In the genomic region with DNA sequence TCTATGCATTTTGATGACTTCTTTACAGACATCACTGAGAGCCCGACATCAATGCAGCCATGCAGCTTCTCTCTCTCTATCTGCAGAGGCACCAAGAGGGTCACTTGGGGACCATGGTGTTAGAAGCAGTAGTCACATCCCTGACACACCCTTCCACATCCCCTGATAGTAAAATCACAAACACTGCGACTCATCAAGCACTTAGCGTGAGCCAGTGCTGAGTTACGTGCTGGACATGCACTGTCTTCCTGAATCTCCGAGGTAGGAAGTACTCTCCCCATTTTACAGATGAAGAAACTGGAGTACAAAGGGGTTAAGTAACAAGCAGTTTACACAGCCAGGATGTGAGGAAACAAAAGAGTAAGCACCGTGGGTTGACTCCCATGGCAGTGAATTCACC, we compare ENCODE assay signal across 20 cellular contexts.
"Had no signal": no experiment of that assay in that cellular context is flagged by ENCODE, and none has a peak within 500 bp of the region (broad histone marks: within the 10 kb centered on the region; RNA-seq: fewer than 3 reads in every experiment).

No MANE protein-coding gene starts in this region.

- H3K9me3 ChIP-seq: gastrocnemius medialis, pancreas, right lobe of liver, thoracic aorta had no signal

- H3K4me1 ChIP-seq: pancreas, right lobe of liver had no signal

- H3K27me3 Mint-ChIP-seq: activated naive CD8-positive, alpha-beta T cell treated with anti-CD3 and anti-CD28 coated beads, Interleukin-2, amount 50 U/mL, for 24 hours; T-cell had no signal

- H3K36me3 Mint-ChIP-seq: brain had no signal

- H3K4me3 Mint-ChIP-seq: activated naive CD4-positive, alpha-beta T cell treated with anti-CD3 and anti-CD28 coated beads for 36 hours; activated naive CD8-positive, alpha-beta T cell treated with anti-CD3 and anti-CD28 coated beads, Interleukin-2, amount 50 U/mL, for 24 hours; brain; endodermal cell; natural killer cell; T-cell had no signal

- H3K36me3 ChIP-seq: gastrocnemius medialis, pancreas, right lobe of liver, thoracic aorta had no signal

- H3K4me3 ChIP-seq: gastrocnemius medialis, lung, pancreas, right lobe of liver, thoracic aorta had no signal

- H3K27ac Mint-ChIP-seq: activated naive CD4-positive, alpha-beta T cell treated with anti-CD3 and anti-CD28 coated beads for 36 hours; endodermal cell; T-cell had no signal

- H3K9me3 Mint-ChIP-seq: activated naive CD4-positive, alpha-beta T cell treated with anti-CD3 and anti-CD28 coated beads for 36 hours; endodermal cell; natural killer cell; T-cell had no signal

- H3K27ac ChIP-seq: gastrocnemius medialis, pancreas, right lobe of liver, thoracic aorta had no signal

- ATAC-seq: activated CD4-positive, CD25-positive, alpha-beta regulatory T cell treated with anti-CD3 and anti-CD28 coated beads, Interleukin-2, amount 50 U/mL, for 24 hours; activated naive CD8-positive, alpha-beta T cell treated with anti-CD3 and anti-CD28 coated beads, Interleukin-2, amount 50 U/mL, for 24 hours; gastrocnemius medialis; natural killer cell; pancreas; right lobe of liver; T-cell had no signal

- DNase-seq: activated CD8-positive, alpha-beta memory T cell treated with anti-CD3 and anti-CD28 coated beads for 24 hours; activated naive CD4-positive, alpha-beta T cell treated with anti-CD3 and anti-CD28 coated beads for 36 hours; activated naive CD8-positive, alpha-beta T cell treated with anti-CD3 and anti-CD28 coated beads, Interleukin-2, amount 50 U/mL, for 24 hours; anterior cingulate cortex; central memory CD4-positive, alpha-beta T cell; endodermal cell; gastrocnemius medialis; head of caudate nucleus; natural killer cell; pancreas; right lobe of liver; small intestine; stimulated activated CD4-positive, alpha-beta T cell treated with anti-CD3 and anti-CD28 coated beads, Interleukin-15, amount 100 ng/mL, for 24 hours; stimulated activated CD4-positive, alpha-beta T cell treated with anti-CD3 and anti-CD28 coated beads, Interleukin-4, amount 100 ng/mL, for 1 hour; T-cell; T1000 had no signal

- H3K27me3 ChIP-seq: gastrocnemius medialis, pancreas, right lobe of liver had no signal
